ENCODE assay signal across 13 cellular contexts in the genomic region with DNA sequence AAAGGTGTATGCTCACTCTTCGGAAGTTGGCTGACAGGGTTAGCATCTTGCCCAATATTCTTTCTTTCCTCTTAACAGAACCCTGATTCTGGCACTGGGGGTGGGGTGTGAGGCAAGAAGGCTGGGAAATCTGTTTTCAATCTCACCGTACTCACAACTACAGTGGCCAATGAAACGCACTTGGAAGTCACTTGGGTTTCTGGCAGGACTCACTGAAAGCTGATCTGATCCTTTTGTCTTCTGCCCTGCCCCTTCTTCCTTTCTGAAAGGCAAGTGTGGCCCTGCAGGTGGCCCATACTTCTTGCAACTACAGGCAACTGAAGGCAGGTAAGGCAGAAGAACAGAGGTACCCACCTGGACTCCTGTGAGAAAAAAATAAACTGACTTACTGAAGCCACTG.
DNase-seq lines count a peak whose midpoint lies in the region; ATAC-seq lines count a peak whose summit lies in the region.
"Had no signal": no experiment of that assay in that cellular context is flagged by ENCODE, and none has a peak within 500 bp of the region (broad histone marks: within the 10 kb centered on the region; RNA-seq: fewer than 3 reads in every experiment).

No MANE protein-coding gene starts in this region.

- DNase-seq in NCI-H1417 (lab: John Stamatoyannopoulos, UW) (peak; percentile 37 to 72 (median 52)), NCI-H1417 treated with DMSO at 0.1 percent for 48 hours (lab: John Stamatoyannopoulos, UW) (no peak), NCI-H2107 treated with DMSO at 0.1 percent for 48 hours (lab: John Stamatoyannopoulos, UW; ENCODE audit: unreplicated experiment) (peak; percentile 96), left cardiac atrium (peak; percentile 23), stromal cell of bone marrow (ENCODE audit: low read depth) (peak; percentile 14), HT-29 (ENCODE audit: low spot score) (no peak), HUDEP-2 (lab: John Stamatoyannopoulos, UW; ENCODE audit: unreplicated experiment in 76 of 76) (no peak)
- DNase-seq: 8988T; activated B cell treated with CpG ODN at 0.5 μM for 24 hours; activated T-cell treated with anti-CD3 and anti-CD28 coated beads, Interleukin-2, amount 50 U/mL, for 72 hours; EL; NCI-H82 had no signal

- intact Hi-C loops in left cardiac atrium (cut with DNase I) = no loop called here

- ATAC-seq in left cardiac atrium (peak in 1 of 2 donors; percentile 47), HG02970 (IDR thresholded peaks at IDR 0.05; ENCODE audit: low FRiP score, unreplicated experiment) (no peak)
- ATAC-seq: activated T-cell treated with anti-CD3 and anti-CD28 coated beads, Interleukin-2, amount 50 U/mL, for 72 hours had no signal

Comparison
In these comparisons a context has a peak if more than half of its experiments do, and no peak if none do; other contexts are left out.
1. DNase-seq: peak in NCI-H1417 (3 of 3), NCI-H2107 treated with DMSO at 0.1 percent for 48 hours (single experiment), left cardiac atrium (single experiment) and stromal cell of bone marrow (single experiment); none in NCI-H1417 treated with DMSO at 0.1 percent for 48 hours (single experiment), HT-29 (single experiment) and HUDEP-2 (0 of 76).